ENCODE assay signal across 1 cellular context in genomic region chr19:49085020-49085867, GRCh38.
TF ChIP-seq lines count a peak whose summit lies in the region.

A gene with protein sequence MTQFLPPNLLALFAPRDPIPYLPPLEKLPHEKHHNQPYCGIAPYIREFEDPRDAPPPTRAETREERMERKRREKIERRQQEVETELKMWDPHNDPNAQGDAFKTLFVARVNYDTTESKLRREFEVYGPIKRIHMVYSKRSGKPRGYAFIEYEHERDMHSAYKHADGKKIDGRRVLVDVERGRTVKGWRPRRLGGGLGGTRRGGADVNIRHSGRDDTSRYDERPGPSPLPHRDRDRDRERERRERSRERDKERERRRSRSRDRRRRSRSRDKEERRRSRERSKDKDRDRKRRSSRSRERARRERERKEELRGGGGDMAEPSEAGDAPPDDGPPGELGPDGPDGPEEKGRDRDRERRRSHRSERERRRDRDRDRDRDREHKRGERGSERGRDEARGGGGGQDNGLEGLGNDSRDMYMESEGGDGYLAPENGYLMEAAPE (plus strand): TSS chr19:49085451. CDS start chr19:49086415, 964 bp downstream.

TF ChIP-seq in H1, 55 proteins besides CTCF, POLR2A, EP300 and RAD21:
- peak; percentile 97 for TF ChIP-seq TAF1 (IDR thresholded peaks at IDR 0.05; ENCODE audit: low read depth, low read length)
- TF ChIP-seq KDM5A (IDR thresholded peaks at IDR 0.05; ENCODE audit: low read length) = no peak
- TF ChIP-seq POLR2AphosphoS5 (IDR thresholded peaks at IDR 0.05; ENCODE audit: low read depth, low read length) = peak; percentile 96
- no peak for TF ChIP-seq SIX5 (IDR thresholded peaks at IDR 0.05; ENCODE audit: low read depth, low read length)
- TF ChIP-seq, protein P1, sequence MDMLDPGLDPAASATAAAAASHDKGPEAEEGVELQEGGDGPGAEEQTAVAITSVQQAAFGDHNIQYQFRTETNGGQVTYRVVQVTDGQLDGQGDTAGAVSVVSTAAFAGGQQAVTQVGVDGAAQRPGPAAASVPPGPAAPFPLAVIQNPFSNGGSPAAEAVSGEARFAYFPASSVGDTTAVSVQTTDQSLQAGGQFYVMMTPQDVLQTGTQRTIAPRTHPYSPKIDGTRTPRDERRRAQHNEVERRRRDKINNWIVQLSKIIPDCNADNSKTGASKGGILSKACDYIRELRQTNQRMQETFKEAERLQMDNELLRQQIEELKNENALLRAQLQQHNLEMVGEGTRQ (IDR thresholded peaks at IDR 0.05; ENCODE audit: low read length) = no peak
- no peak for TF ChIP-seq RXRA (IDR thresholded peaks at IDR 0.05; ENCODE audit: insufficient read depth, low read depth, low read length)
- TF ChIP-seq PHF8 (conservative IDR thresholded peaks at IDR 0.05; ENCODE audit: low read depth, low read length) = peak; percentile 100
- peak; percentile 47; the same call in 1 of the 2 replicates for TF ChIP-seq FOSL1 (IDR thresholded peaks at IDR 0.05; ENCODE audit: insufficient read depth, low read depth, low read length)
- TF ChIP-seq CREB1 (IDR thresholded peaks at IDR 0.05) = peak; percentile 83
- TF ChIP-seq ASH2L (IDR thresholded peaks at IDR 0.05; ENCODE audit: low read length) = peak; percentile 88
- TF ChIP-seq SAP30 (IDR thresholded peaks at IDR 0.05; ENCODE audit: insufficient read depth, insufficient replicate concordance, low read length) = no peak
- peak; percentile 61 to 64; a peak in 1 of 4 replicates for TF ChIP-seq SIN3A (conservative IDR thresholded peaks at IDR 0.05 in 1 of 2, IDR thresholded peaks at IDR 0.05 in 1 of 2; ENCODE audit: low read depth in 1 of 2, low read length in 2 of 2)
- TF ChIP-seq SIRT6 (IDR thresholded peaks at IDR 0.05; ENCODE audit: low read length) = no peak
- peak; percentile 52 for TF ChIP-seq MAX (IDR thresholded peaks at IDR 0.05)
- TF ChIP-seq SP1 (IDR thresholded peaks at IDR 0.05; ENCODE audit: low read depth, low read length) = peak; percentile 70; the same call in 1 of the 2 replicates
- TF ChIP-seq SP4 (IDR thresholded peaks at IDR 0.05; ENCODE audit: low read length) = peak; percentile 95
- no peak for TF ChIP-seq CTBP2 (IDR thresholded peaks at IDR 0.05; ENCODE audit: borderline replicate concordance, insufficient read depth, insufficient read length, low read length)
- no peak for TF ChIP-seq GABPA (IDR thresholded peaks at IDR 0.05; ENCODE audit: borderline replicate concordance, insufficient read depth, low read length)
- peak; percentile 84 for TF ChIP-seq NANOG (IDR thresholded peaks at IDR 0.05; ENCODE audit: insufficient read depth, low read depth, low read length, poor library complexity, severe bottlenecking)
- peak; percentile 96 for TF ChIP-seq CHD2 (IDR thresholded peaks at IDR 0.05; ENCODE audit: low read length)
- 0 out of 2 replicates have a peak, but pooled peaks have one; percentile 14 for TF ChIP-seq BACH1 (IDR thresholded peaks at IDR 0.05; ENCODE audit: low read length)
- TF ChIP-seq TAF7 (optimal IDR thresholded peaks at IDR 0.05; ENCODE audit: borderline replicate concordance, low read depth, low read length) = peak; percentile 92
- peak; percentile 86 for TF ChIP-seq TBP (IDR thresholded peaks at IDR 0.05; ENCODE audit: low read depth, low read length)
- peak; percentile 38; the same call in 1 of the 2 replicates for TF ChIP-seq RBBP5 (IDR thresholded peaks at IDR 0.05; ENCODE audit: borderline replicate concordance, low read depth, low read length)
- peak; percentile 86 for TF ChIP-seq KDM4A (IDR thresholded peaks at IDR 0.05; ENCODE audit: low read depth, low read length, severe bottlenecking)
- TF ChIP-seq BRCA1 (IDR thresholded peaks at IDR 0.05; ENCODE audit: low read depth, low read length) = peak; percentile 76
- peak in 1 of 2 experiments; percentile 62; a peak in 1 of 4 replicates for TF ChIP-seq HDAC2 (IDR thresholded peaks at IDR 0.05; ENCODE audit: borderline replicate concordance in 1 of 2, low read depth in 2 of 2, low read length in 2 of 2)
- TF ChIP-seq E2F6 (IDR thresholded peaks at IDR 0.05) = peak; percentile 35; the same call in 1 of the 2 replicates
- peak; percentile 95 for TF ChIP-seq NRF1 (IDR thresholded peaks at IDR 0.05; ENCODE audit: low read depth, low read length)
